23 cellular contexts compared by ENCODE assay signal in the genomic region with DNA sequence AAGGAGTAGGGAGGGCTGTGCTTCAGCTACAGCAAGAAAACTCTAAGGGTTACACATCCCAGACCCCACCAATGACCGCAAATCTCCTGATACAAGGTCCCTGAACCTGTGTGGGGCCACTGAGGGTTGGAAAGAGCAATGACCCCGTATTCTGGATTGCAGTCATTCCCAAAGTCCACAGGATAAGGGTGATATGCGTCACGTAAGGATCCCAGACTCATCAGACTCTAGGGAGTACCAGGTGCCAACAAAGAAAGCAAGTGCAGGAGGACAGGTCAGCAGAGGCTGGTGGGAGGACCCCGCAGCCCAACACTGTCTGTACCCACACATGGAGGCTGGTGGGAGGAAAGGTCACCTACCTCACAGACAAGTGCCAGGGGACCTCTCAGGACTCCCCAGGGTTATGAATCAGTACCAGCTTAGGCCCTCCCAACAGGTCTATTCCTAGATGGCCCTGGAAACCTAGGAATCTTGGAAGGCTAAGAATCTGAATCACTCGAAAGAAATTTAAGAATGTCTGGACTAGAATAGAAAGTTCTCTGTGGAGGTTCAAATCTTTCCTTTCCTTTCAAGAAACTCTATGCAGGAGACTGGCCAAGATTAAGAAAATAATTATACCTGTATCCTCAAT. TPM values are rescaled to one million over a fixed set of nuclear protein-coding genes. Genes with fewer than 3 reads are reported as not detected.
DNase-seq lines count a peak whose midpoint lies in the region; ATAC-seq, FAIRE-seq and TF ChIP-seq lines count a peak whose summit lies in the region.
"Had no signal": no experiment of that assay in that cellular context is flagged by ENCODE, and none has a peak within 500 bp of the region (broad histone marks: within the 10 kb centered on the region; RNA-seq: fewer than 3 reads in every experiment).

No MANE protein-coding gene starts in this region.

- no peaks in the 10 kb centered on the region for H3K9me3 Mint-ChIP-seq in nephron progenitor cell
- no peaks in the 10 kb centered on the region for H3K9me3 Mint-ChIP-seq in CD8-positive, alpha-beta memory T cell
- H3K9me3 Mint-ChIP-seq: CD8-positive, alpha-beta T cell had no signal

- H3K27ac ChIP-seq in liver (ENCODE audit: low read depth in 1 of 2, low read length in 2 of 2) = peak overlapping the region; percentile 0 to 83
- H3K27ac ChIP-seq in HepG2 (ENCODE audit: extremely low read length, insufficient read depth, low read length) = no peak overlapping the region
- H3K27ac ChIP-seq in heart left ventricle = no peak overlapping the region
- no peak overlapping the region for H3K27ac ChIP-seq in CD8-positive, alpha-beta memory T cell (ENCODE audit: low read depth, low read length)
- H3K27ac ChIP-seq: BLaER1, PC-9, SK-N-MC had no signal

- POLR2A ChIA-PET in HepG2 (lab: Yijun Ruan, JAX) = interaction anchor here (1.2 kb wide), 1 partner anchor 15 kb away, joined by 3 read pairs; no protein-coding TSS in a partner anchor
- POLR2A ChIA-PET in CD8-positive, alpha-beta memory T cell (lab: Charles Lee) = no interaction called here

- no peaks in the 10 kb centered on the region for H3K27me3 ChIP-seq in liver (ENCODE audit: control insufficient read depth in 4 of 4, insufficient read depth in 4 of 4, low read length in 3 of 4)
- no peaks in the 10 kb centered on the region for H3K27me3 ChIP-seq in HepG2 (ENCODE audit: control insufficient read depth in 1 of 2, insufficient read depth in 2 of 2, low read length in 2 of 2)
- H3K27me3 ChIP-seq in heart left ventricle = no peaks in the 10 kb centered on the region
- no peaks in the 10 kb centered on the region for H3K27me3 ChIP-seq in CD8-positive, alpha-beta memory T cell (ENCODE audit: insufficient read depth, low read length, poor library complexity, severe bottlenecking)
- H3K27me3 ChIP-seq: BLaER1, MG63 had no signal

- CTCF ChIA-PET in HepG2 (lab: Yijun Ruan, JAX; ENCODE audit: low intra/inter-chr PET ratio, low total read pairs) = no interaction called here
- CTCF ChIA-PET in CD8-positive, alpha-beta memory T cell (lab: Charles Lee) = interaction anchor here (0.7 kb wide), 1 partner anchor 262 kb away, joined by 3 read pairs; no protein-coding TSS in a partner anchor

- H3K9me3 ChIP-seq in liver (ENCODE audit: control insufficient read depth in 4 of 4, low read length in 3 of 4) = no peaks in the 10 kb centered on the region
- H3K9me3 ChIP-seq in HepG2 (ENCODE audit: low read length) = no peaks in the 10 kb centered on the region
- H3K9me3 ChIP-seq in heart left ventricle = no peaks in the 10 kb centered on the region
- H3K9me3 ChIP-seq in CD8-positive, alpha-beta memory T cell (ENCODE audit: low read length) = no peaks in the 10 kb centered on the region
- H3K9me3 ChIP-seq: BLaER1, MG63 had no signal

- H3K4me1 Mint-ChIP-seq in nephron progenitor cell = peaks cover 13% of the 10 kb centered on the region
- H3K4me1 Mint-ChIP-seq in CD8-positive, alpha-beta memory T cell = peaks cover 0 to 6% (median 1%) of the 10 kb centered on the region in 3 donors

- no peak for FAIRE-seq in HepG2 (lab: Jason Lieb, UNC)
- FAIRE-seq: D721Med, GM12878 had no signal

- TF ChIP-seq RAD21 in liver (IDR thresholded peaks at IDR 0.05) (peak in 1 of 2 donors; percentile 19), HepG2 (CRISPR knock-in tag; IDR thresholded peaks at IDR 0.05) (no peak)

- H3K27me3 Mint-ChIP-seq in nephron progenitor cell (ENCODE audit: low read depth, poor library complexity) = no peaks in the 10 kb centered on the region
- H3K27me3 Mint-ChIP-seq in CD8-positive, alpha-beta memory T cell = peaks cover 0 to 2% of the 10 kb centered on the region in 2 donors

- H3K4me2 ChIP-seq in HepG2 (ENCODE audit: low read depth, low read length) = no peak overlapping the region
- H3K4me2 ChIP-seq: BLaER1, PC-9 had no signal

- DNase-seq in HepG2 (ENCODE audit: low spot score) (no peak), fibroblast of the aortic adventitia (ENCODE audit: low read depth) (peak; percentile 21), nephron progenitor cell (no peak), heart left ventricle (no peak), DMS53 (lab: John Stamatoyannopoulos, UW) (no peak), putamen (ENCODE audit: low spot score) (no peak)
- DNase-seq in CD8-positive, alpha-beta memory T cell = no peak
- DNase-seq: 8988T; CD8-positive, alpha-beta T cell; DMS79 treated with DMSO at 0.1 percent for 48 hours; GDM1; H7; MG63; NCI-H1092 treated with DMSO at 0.1 percent for 48 hours; NCI-H2081 treated with DMSO at 0.1 percent for 48 hours; NCI-H510A treated with DMSO at 0.1 percent for 48 hours; NCI-H82; PC-9 had no signal

- peak overlapping the region; percentile 29 for H3K27ac Mint-ChIP-seq in nephron progenitor cell
- no peak overlapping the region for H3K27ac Mint-ChIP-seq in CD8-positive, alpha-beta memory T cell
- H3K27ac Mint-ChIP-seq: CD8-positive, alpha-beta T cell had no signal

- H2AFZ ChIP-seq in HepG2 (ENCODE audit: low read length) = no peak overlapping the region
- H2AFZ ChIP-seq: PC-9 had no signal

- no peaks in the 10 kb centered on the region for H4K20me1 ChIP-seq in HepG2 (ENCODE audit: insufficient read depth, low read length)

- no peak overlapping the region for H3K4me3 Mint-ChIP-seq in nephron progenitor cell
- H3K4me3 Mint-ChIP-seq in CD8-positive, alpha-beta memory T cell = peak overlapping the region in 1 of 7 donors; percentile 6
- H3K4me3 Mint-ChIP-seq: CD8-positive, alpha-beta T cell had no signal

- H3K4me3 ChIP-seq in liver (ENCODE audit: low read depth in 1 of 3, low read length in 3 of 3) (no peak overlapping the region), HepG2 (replicated peaks in 1 of 3; ENCODE audit: insufficient read depth in 1 of 3, low read depth in 2 of 3, low read length in 3 of 3) (no peak overlapping the region), fibroblast of the aortic adventitia (ENCODE audit: low read depth, low read length) (no peak overlapping the region), heart left ventricle (no peak overlapping the region)
- H3K4me3 ChIP-seq in CD8-positive, alpha-beta memory T cell (ENCODE audit: low read length) = no peak overlapping the region
- H3K4me3 ChIP-seq: BLaER1, GM12878, MG63, PC-9, SK-N-MC had no signal

- no peak for TF ChIP-seq POLR2A in HepG2 (IDR thresholded peaks at IDR 0.05; ENCODE audit: insufficient read depth in 1 of 2, low read depth in 2 of 2, low read length in 2 of 2)
- TF ChIP-seq POLR2A in heart left ventricle (IDR thresholded peaks at IDR 0.05) = no peak

- no peaks in the 10 kb centered on the region for H3K79me2 ChIP-seq in HepG2 (ENCODE audit: insufficient read depth, low read length)

- intact Hi-C loops in HepG2 (cut with micrococcal nuclease; ENCODE audit: unreplicated experiment) (no loop called here), heart left ventricle (cut with DNase I) (no loop called here)

- BruUV-seq in HepG2 (replicated peaks; lab: Mats Ljungman, UMichigan) = no TSS peak

- ATAC-seq in HepG2 (no peak), heart left ventricle (no peak)
- ATAC-seq: CD8-positive, alpha-beta T cell; GM12878 had no signal

- H3K4me1 ChIP-seq in liver (ENCODE audit: control insufficient read depth in 4 of 4, insufficient read depth in 4 of 4, low read length in 3 of 4) (peaks cover 4 to 17% (median 15%) of the 10 kb centered on the region in 4 donors), HepG2 (ENCODE audit: insufficient read depth, low read length) (no peaks in the 10 kb centered on the region), heart left ventricle (peaks cover 0 to 5% (median 0%) of the 10 kb centered on the region in 12 donors)
- H3K4me1 ChIP-seq in CD8-positive, alpha-beta memory T cell (ENCODE audit: insufficient read depth, low read length) = no peaks in the 10 kb centered on the region
- H3K4me1 ChIP-seq: BLaER1 had no signal

- peaks cover 79% of the 10 kb centered on the region for H3K36me3 Mint-ChIP-seq in nephron progenitor cell (ENCODE audit: low read depth)
- peaks cover 7 to 79% (median 19%) of the 10 kb centered on the region in 3 donors for H3K36me3 Mint-ChIP-seq in CD8-positive, alpha-beta memory T cell

- WGBS in liver = 46% methylated on average over 6 of the region's 6 CpGs
- WGBS in HepG2 (ENCODE audit: low lambda C conversion rate) = 100% methylated on average over 3 of the region's 6 CpGs
- 93 to 97% (median 94%) methylated on average over 6 of the region's 6 CpGs for WGBS in heart left ventricle, 4 donors

- peaks cover 12 to 23% (median 16%) of the 10 kb centered on the region in 4 donors for H3K36me3 ChIP-seq in liver (ENCODE audit: control insufficient read depth in 4 of 4, insufficient read depth in 3 of 4, low read depth in 1 of 4, low read length in 3 of 4)
- H3K36me3 ChIP-seq in HepG2 (replicated peaks in 1 of 2; ENCODE audit: control insufficient read depth in 1 of 2, insufficient read depth in 2 of 2, low read length in 2 of 2) = peaks cover 17 to 45% of the 10 kb centered on the region in 2 experiments; a peak in 4 of 5 replicates
- H3K36me3 ChIP-seq in heart left ventricle = peaks cover 0 to 99% (median 91%) of the 10 kb centered on the region in 9 donors
- H3K36me3 ChIP-seq in CD8-positive, alpha-beta memory T cell (ENCODE audit: insufficient read depth, low read length) = peaks cover 20% of the 10 kb centered on the region
- H3K36me3 ChIP-seq: MG63 had no signal

- H3K9ac ChIP-seq in liver (ENCODE audit: low read depth in 1 of 2, low read length in 2 of 2) = no peak overlapping the region
- no peak overlapping the region for H3K9ac ChIP-seq in HepG2 (ENCODE audit: insufficient read depth, low read depth, low read length)
- H3K9ac ChIP-seq: BLaER1 had no signal

- TF ChIP-seq EP300 in HepG2 (IDR thresholded peaks at IDR 0.05; ENCODE audit: low read depth in 2 of 2, low read length in 2 of 2) = no peak
- TF ChIP-seq EP300 in HepG2 (CRISPR knock-in tag; IDR thresholded peaks at IDR 0.05; ENCODE audit: borderline replicate concordance) = no peak

- in situ Hi-C loops in HepG2 (cut with HindIII; ENCODE audit: extremely low pct_ligation_motif_present, low pct_unique_long_range_greater_than_20kb) = no loop called here

- TF ChIP-seq CTCF in liver (IDR thresholded peaks at IDR 0.05; ENCODE audit: low read depth, low read length, missing input control) = no peak
- no peak for TF ChIP-seq CTCF in HepG2 (CRISPR knock-in tag; IDR thresholded peaks at IDR 0.05)
- TF ChIP-seq CTCF in fibroblast of the aortic adventitia (IDR thresholded peaks at IDR 0.05; ENCODE audit: insufficient read depth, low read length) = no peak
- TF ChIP-seq CTCF in nephron progenitor cell (IDR thresholded peaks at IDR 0.05) = no peak
- no peak for TF ChIP-seq CTCF in heart left ventricle (IDR thresholded peaks at IDR 0.05)

RNA-seq across cellular contexts. Expression of gene PITPNA, which starts 16.2 kb away (rescaled TPM):
- 10 to 100 TPM; 14.2 to 14.7 TPM for total RNA-seq in liver
- 10 to 100 TPM in 1 of 2 donors, 1 to 10 TPM in 1; 7.4 to 21.3 TPM for polyA plus RNA-seq in liver
- total RNA-seq in HepG2 (2016; rRNA removed; fragmentation: Illumina TruSeq; extraction: Trizol) = 14.3 and 15.5 TPM in 2 replicates
- 12.3 and 14.3 TPM in 2 replicates for total RNA-seq in HepG2 (2016; cell fraction: cytosol; rRNA removed; fragmentation: Illumina TruSeq; extraction: Trizol; ENCODE audit: low read depth)
- total RNA-seq in HepG2 (2016; cell fraction: insoluble cytoplasmic fraction; rRNA removed; fragmentation: Illumina TruSeq; extraction: Trizol) = 14.3 and 15.2 TPM in 2 replicates
- 10.2 and 12.2 TPM in 2 replicates for total RNA-seq in HepG2 (2016; cell fraction: membrane; rRNA removed; fragmentation: Illumina TruSeq; extraction: Trizol)
- 7.5 and 8.0 TPM in 2 replicates for total RNA-seq in HepG2 (2016; cell fraction: nucleus; rRNA removed; fragmentation: Illumina TruSeq; extraction: Trizol)
- 20.7 and 23.7 TPM in 2 replicates for polyA plus RNA-seq in HepG2 (2011; rRNA removed)
- 15.2 and 22.5 TPM in 2 replicates for polyA plus RNA-seq in HepG2 (2011; cell fraction: cytosol; rRNA removed)
- polyA plus RNA-seq in HepG2 (2011; cell fraction: nucleus; rRNA removed) = 21.9 and 25.0 TPM in 2 replicates
- 23.5 and 27.9 TPM in 2 replicates for polyA plus RNA-seq in HepG2 (2012)
- 13.6 and 17.3 TPM in 2 replicates for polyA plus RNA-seq in HepG2 (2016; cell fraction: cytosol; fragmentation: Illumina TruSeq; extraction: Trizol; ENCODE audit: low read depth)
- polyA plus RNA-seq in HepG2 (2016; cell fraction: insoluble cytoplasmic fraction; fragmentation: Illumina TruSeq; extraction: Trizol; ENCODE audit: low read depth) = 33.8 and 40.9 TPM in 2 replicates
- 21.2 and 22.5 TPM in 2 replicates for polyA plus RNA-seq in HepG2 (2016; cell fraction: membrane; fragmentation: Illumina TruSeq; extraction: Trizol; ENCODE audit: low read depth)
- 37.8 and 46.2 TPM in 2 replicates for polyA plus RNA-seq in HepG2 (2016; cell fraction: nucleus; fragmentation: Illumina TruSeq; extraction: Trizol; ENCODE audit: insufficient read depth, low read depth)
- 11.3 and 29.3 TPM in 2 replicates for polyA minus RNA-seq in HepG2 (2011; rRNA and poly(A)+ RNA removed; ENCODE audit: low replicate concordance)
- 7.8 and 9.6 TPM in 2 replicates for polyA minus RNA-seq in HepG2 (2011; cell fraction: cytosol; rRNA and poly(A)+ RNA removed)
- 6.8 and 7.5 TPM in 2 replicates for polyA minus RNA-seq in HepG2 (2011; cell fraction: nucleus; rRNA and poly(A)+ RNA removed)
- 28.4 and 33.3 TPM in 2 replicates for total RNA-seq in fibroblast of the aortic adventitia (ENCODE audit: low replicate concordance)
- 10 to 100 TPM; 38.1 to 70.2 (median 50.6) TPM for total RNA-seq in heart left ventricle
- polyA plus RNA-seq in heart left ventricle = 10 to 100 TPM; 10.1 to 61.7 TPM
- 10 to 100 TPM; 80.5 to 85.0 TPM for total RNA-seq in CD8-positive, alpha-beta memory T cell
- polyA plus RNA-seq in CD8-positive, alpha-beta memory T cell = 39.6 TPM

RNA-seq across cellular contexts. Expression of gene INPP5K, which starts 30.0 kb away (rescaled TPM):
- total RNA-seq in liver (10 to 100 TPM; 19.2 to 47.1 TPM), HepG2 (2016; rRNA removed; fragmentation: Illumina TruSeq; extraction: Trizol) (4.3 and 4.8 TPM in 2 replicates), fibroblast of the aortic adventitia (ENCODE audit: low replicate concordance) (13.2 and 27.3 TPM in 2 replicates), heart left ventricle (100 to 1,000 TPM in 1 of 9 donors, 10 to 100 TPM in 8; 28.4 to 128 (median 33.4) TPM)
- polyA plus RNA-seq in liver (10 to 100 TPM in 1 of 2 donors, 1 to 10 TPM in 1; 9.9 to 12.5 TPM), HepG2 (2011; rRNA removed) (9.3 and 9.6 TPM in 2 replicates), heart left ventricle (10 to 100 TPM; 21.9 to 68.4 TPM)
- 1.1 and 1.2 TPM in 2 replicates for total RNA-seq in HepG2 (2016; cell fraction: cytosol; rRNA removed; fragmentation: Illumina TruSeq; extraction: Trizol; ENCODE audit: low read depth)
- total RNA-seq in HepG2 (2016; cell fraction: insoluble cytoplasmic fraction; rRNA removed; fragmentation: Illumina TruSeq; extraction: Trizol) = 3.0 and 4.9 TPM in 2 replicates
- 3.8 TPM in 2 replicates for total RNA-seq in HepG2 (2016; cell fraction: membrane; rRNA removed; fragmentation: Illumina TruSeq; extraction: Trizol)
- total RNA-seq in HepG2 (2016; cell fraction: nucleus; rRNA removed; fragmentation: Illumina TruSeq; extraction: Trizol) = 2.6 and 3.9 TPM in 2 replicates
- polyA plus RNA-seq in HepG2 (2011; cell fraction: cytosol; rRNA removed) = 7.3 and 11.5 TPM in 2 replicates
- 14.7 and 18.6 TPM in 2 replicates for polyA plus RNA-seq in HepG2 (2011; cell fraction: nucleus; rRNA removed)
- 4.4 and 6.6 TPM in 2 replicates for polyA plus RNA-seq in HepG2 (2012)
- 1.7 and 3.1 TPM in 2 replicates for polyA plus RNA-seq in HepG2 (2016; cell fraction: cytosol; fragmentation: Illumina TruSeq; extraction: Trizol; ENCODE audit: low read depth)
- 3.3 and 4.8 TPM in 2 replicates for polyA plus RNA-seq in HepG2 (2016; cell fraction: insoluble cytoplasmic fraction; fragmentation: Illumina TruSeq; extraction: Trizol; ENCODE audit: low read depth)
- polyA plus RNA-seq in HepG2 (2016; cell fraction: membrane; fragmentation: Illumina TruSeq; extraction: Trizol; ENCODE audit: low read depth) = 3.5 and 4.2 TPM in 2 replicates
- 8.4 and 9.9 TPM in 2 replicates for polyA plus RNA-seq in HepG2 (2016; cell fraction: nucleus; fragmentation: Illumina TruSeq; extraction: Trizol; ENCODE audit: insufficient read depth, low read depth)
- polyA minus RNA-seq in HepG2 (2011; rRNA and poly(A)+ RNA removed; ENCODE audit: low replicate concordance) = 26.2 and 71.2 TPM in 2 replicates
- polyA minus RNA-seq in HepG2 (2011; cell fraction: cytosol; rRNA and poly(A)+ RNA removed) = 6.0 and 7.6 TPM in 2 replicates
- polyA minus RNA-seq in HepG2 (2011; cell fraction: nucleus; rRNA and poly(A)+ RNA removed) = 11.9 and 12.7 TPM in 2 replicates
- total RNA-seq in CD8-positive, alpha-beta memory T cell = 10 to 100 TPM; 29.5 to 31.9 TPM
- polyA plus RNA-seq in CD8-positive, alpha-beta memory T cell = 80.2 TPM

RNA-seq across cellular contexts. Expression of gene MYO1C, which starts 53.9 kb away (rescaled TPM):
- 10 to 100 TPM; 20.3 to 61.7 TPM for total RNA-seq in liver
- 10 to 100 TPM; 22.9 to 33.6 TPM for polyA plus RNA-seq in liver
- 22.7 and 27.9 TPM in 2 replicates for total RNA-seq in HepG2 (2016; rRNA removed; fragmentation: Illumina TruSeq; extraction: Trizol)
- total RNA-seq in HepG2 (2016; cell fraction: cytosol; rRNA removed; fragmentation: Illumina TruSeq; extraction: Trizol; ENCODE audit: low read depth) = 4.3 and 4.7 TPM in 2 replicates
- 22.1 and 22.8 TPM in 2 replicates for total RNA-seq in HepG2 (2016; cell fraction: insoluble cytoplasmic fraction; rRNA removed; fragmentation: Illumina TruSeq; extraction: Trizol)
- total RNA-seq in HepG2 (2016; cell fraction: membrane; rRNA removed; fragmentation: Illumina TruSeq; extraction: Trizol) = 12.6 and 13.8 TPM in 2 replicates
- 16.9 TPM in 2 replicates for total RNA-seq in HepG2 (2016; cell fraction: nucleus; rRNA removed; fragmentation: Illumina TruSeq; extraction: Trizol)
- polyA plus RNA-seq in HepG2 (2011; rRNA removed) = 40.8 and 59.8 TPM in 2 replicates
- 29.8 and 37.1 TPM in 2 replicates for polyA plus RNA-seq in HepG2 (2011; cell fraction: cytosol; rRNA removed)
- 69.2 and 76.6 TPM in 2 replicates for polyA plus RNA-seq in HepG2 (2011; cell fraction: nucleus; rRNA removed)
- polyA plus RNA-seq in HepG2 (2012) = 26.4 and 32.7 TPM in 2 replicates
- polyA plus RNA-seq in HepG2 (2016; cell fraction: cytosol; fragmentation: Illumina TruSeq; extraction: Trizol; ENCODE audit: low read depth) = 3.1 and 3.2 TPM in 2 replicates
- 24.4 and 30.4 TPM in 2 replicates for polyA plus RNA-seq in HepG2 (2016; cell fraction: insoluble cytoplasmic fraction; fragmentation: Illumina TruSeq; extraction: Trizol; ENCODE audit: low read depth)
- 10.0 and 10.4 TPM in 2 replicates for polyA plus RNA-seq in HepG2 (2016; cell fraction: membrane; fragmentation: Illumina TruSeq; extraction: Trizol; ENCODE audit: low read depth)
- 33.4 and 38.4 TPM in 2 replicates for polyA plus RNA-seq in HepG2 (2016; cell fraction: nucleus; fragmentation: Illumina TruSeq; extraction: Trizol; ENCODE audit: insufficient read depth, low read depth)
- polyA minus RNA-seq in HepG2 (2011; rRNA and poly(A)+ RNA removed; ENCODE audit: low replicate concordance) = 118 and 247 TPM in 2 replicates
- 37.2 and 50.5 TPM in 2 replicates for polyA minus RNA-seq in HepG2 (2011; cell fraction: cytosol; rRNA and poly(A)+ RNA removed)
- 49.2 and 53.7 TPM in 2 replicates for polyA minus RNA-seq in HepG2 (2011; cell fraction: nucleus; rRNA and poly(A)+ RNA removed)
- 127 and 139 TPM in 2 replicates for total RNA-seq in fibroblast of the aortic adventitia (ENCODE audit: low replicate concordance)
- total RNA-seq in heart left ventricle = 100 to 1,000 TPM; 127 to 259 (median 174) TPM
- polyA plus RNA-seq in heart left ventricle = 100 to 1,000 TPM in 1 of 2 donors, 10 to 100 TPM in 1; 89.6 to 188 TPM
- 10 to 100 TPM; 36.6 to 36.9 TPM for total RNA-seq in CD8-positive, alpha-beta memory T cell
- polyA plus RNA-seq in CD8-positive, alpha-beta memory T cell = 5.7 TPM

Comparison
In these comparisons a context has a peak if more than half of its experiments do, and no peak if none do; other contexts are left out.
1. H3K27ac ChIP-seq: peak in liver (2 of 2); none in HepG2 (single experiment), heart left ventricle (0 of 12) and CD8-positive, alpha-beta memory T cell (single experiment).